9 cellular contexts compared by ENCODE assay signal in genomic region chr16:81633147-81633619, GRCh38.
DNase-seq lines count a peak whose midpoint lies in the region; ATAC-seq and TF ChIP-seq lines count a peak whose summit lies in the region.
"Had no signal": no experiment of that assay in that cellular context is flagged by ENCODE, and none has a peak within 500 bp of the region (broad histone marks: within the 10 kb centered on the region; RNA-seq: fewer than 3 reads in every experiment).

No MANE protein-coding gene starts in this region.

- H3K27ac ChIP-seq in CD4-positive, alpha-beta T cell (ENCODE audit: low read depth, low read length), result no peak overlapping the region

- no peaks in the 10 kb centered on the region for H3K9me3 Mint-ChIP-seq in CD4-positive, alpha-beta T cell
- H3K9me3 Mint-ChIP-seq in memory B cell, result no peaks in the 10 kb centered on the region

- no peaks in the 10 kb centered on the region for H3K27me3 Mint-ChIP-seq in CD4-positive, alpha-beta T cell
- H3K27me3 Mint-ChIP-seq in memory B cell, result no peaks in the 10 kb centered on the region

- H3K4me3 ChIP-seq in astrocyte of the cerebellum (ENCODE audit: low read depth, low read length), result no peak overlapping the region

- POLR2A ChIA-PET in CD4-positive, alpha-beta T cell (lab: Charles Lee), result interaction anchor here (1.0 kb wide), 1 partner anchor 41 kb away, joined by 3 read pairs; no protein-coding TSS in a partner anchor

- in situ Hi-C loops in astrocyte of the cerebellum (cut with HindIII; ENCODE audit: low sequenced_read_pairs), result no loop called here

- peak; percentile 12 for TF ChIP-seq CTCF in CD4-positive, alpha-beta T cell (IDR thresholded peaks at IDR 0.05)
- TF ChIP-seq CTCF in astrocyte of the cerebellum (IDR thresholded peaks at IDR 0.05; ENCODE audit: low read depth, low read length, missing control alignments), result peak; percentile 36

- peaks cover 64% of the 10 kb centered on the region for H3K4me1 Mint-ChIP-seq in CD4-positive, alpha-beta T cell (ENCODE audit: low read depth)
- peaks cover 12% of the 10 kb centered on the region for H3K4me1 Mint-ChIP-seq in memory B cell

- no peak for ATAC-seq in CD4-positive, alpha-beta T cell (ENCODE audit: poor library complexity)
- ATAC-seq in memory B cell (ENCODE audit: low read depth), result no peak
- ATAC-seq in GM18907 (IDR thresholded peaks at IDR 0.05; ENCODE audit: unreplicated experiment), result no peak

- H3K4me3 Mint-ChIP-seq in CD4-positive, alpha-beta T cell, result peak overlapping the region; percentile 44
- no peak overlapping the region for H3K4me3 Mint-ChIP-seq in memory B cell

- CTCF ChIA-PET in CD4-positive, alpha-beta T cell (lab: Charles Lee), result interaction anchor here (1.0 to 1.8 kb wide), 4 partner anchors 10 to 230 kb away, joined by 3 to 4 read pairs (median 3); no protein-coding TSS in a partner anchor

- H3K27ac Mint-ChIP-seq in CD4-positive, alpha-beta T cell, result peak overlapping the region; percentile 94
- H3K27ac Mint-ChIP-seq in memory B cell, result peak overlapping the region; percentile 50

- DNase-seq in CD4-positive, alpha-beta T cell, result peak in 3 of 10 experiments; percentile 21 to 49 (median 24)
- DNase-seq in NCI-H146 (lab: John Stamatoyannopoulos, UW) (peak; percentile 88), astrocyte of the cerebellum (ENCODE audit: low read depth) (no peak), memory B cell (ENCODE audit: low spot score in 2 of 2) (no peak), HUDEP-2 (lab: John Stamatoyannopoulos, UW; ENCODE audit: unreplicated experiment in 76 of 76) (no peak), SHP77 (lab: John Stamatoyannopoulos, UW) (no peak)
- DNase-seq in activated effector memory CD4-positive, alpha-beta T cell treated with Interleukin-2 at 50 U/mL for 16 hours, result no peak
- DNase-seq: NCI-H524 had no signal

- H3K9me3 ChIP-seq in CD4-positive, alpha-beta T cell (ENCODE audit: control insufficient read depth, low read length), result no peaks in the 10 kb centered on the region

- intact Hi-C loops in CD4-positive, alpha-beta T cell (cut with DNase I, micrococcal nuclease), result loop anchor here in 1 of 2 experiments (5.0 kb wide), 1 partner anchor 84 kb away; no protein-coding TSS in a partner anchor

- H3K27me3 ChIP-seq in CD4-positive, alpha-beta T cell (ENCODE audit: control insufficient read depth, insufficient read depth, low read length), result no peaks in the 10 kb centered on the region

- peaks cover 5% of the 10 kb centered on the region for H3K36me3 Mint-ChIP-seq in CD4-positive, alpha-beta T cell (ENCODE audit: low read depth)
- peaks cover 4% of the 10 kb centered on the region for H3K36me3 Mint-ChIP-seq in memory B cell
